Comparison of ENCODE assay signal across 8 cellular contexts in genomic region chr22:45009881-45010531, GRCh38. TPM values are rescaled to one million over a fixed set of nuclear protein-coding genes. Genes with fewer than 3 reads are reported as not detected.
A peak's percentile ranks its signal among the peaks of the same experiment; 100 is the strongest.
DNase-seq lines count a peak whose midpoint lies in the region; ATAC-seq and TF ChIP-seq lines count a peak whose summit lies in the region.

Gene PHF21B (minus strand): TSS chr22:45010005. CDS start chr22:45009549, 456 bp downstream.

- ATAC-seq in HG03439 (IDR thresholded peaks at IDR 0.05; ENCODE audit: unreplicated experiment), result no peak

- peaks cover 47% of the 10 kb centered on the region for H3K27me3 Mint-ChIP-seq in activated T-helper 2 cell treated with anti-CD3 and anti-CD28 coated beads, Interferon-gamma antibody, Interleukin-2, Interleukin-4, amounts not matched to agents 10 μg/mL and 5 μg/mL and 100 μg/mL, durations not matched to agents 14 hours and 24 hours and 36 hours (ENCODE audit: low read depth)
- H3K27me3 Mint-ChIP-seq in glutamatergic neuron (ENCODE audit: unreplicated experiment) (peaks cover 14% of the 10 kb centered on the region), progenitor cell of endocrine pancreas (peaks cover 18% of the 10 kb centered on the region)

- TF ChIP-seq CTCF in glutamatergic neuron (IDR thresholded peaks at IDR 0.05; ENCODE audit: partially characterized antibody, unreplicated experiment) (no peak), progenitor cell of endocrine pancreas (IDR thresholded peaks at IDR 0.05; ENCODE audit: unreplicated experiment) (peak; percentile 10)

- H3K9me3 Mint-ChIP-seq in activated T-helper 2 cell treated with anti-CD3 and anti-CD28 coated beads, Interferon-gamma antibody, Interleukin-2, Interleukin-4, amounts not matched to agents 10 μg/mL and 5 μg/mL and 100 μg/mL, durations not matched to agents 14 hours and 24 hours and 36 hours, result no peaks in the 10 kb centered on the region
- H3K9me3 Mint-ChIP-seq in glutamatergic neuron (ENCODE audit: unreplicated experiment) (peaks cover 18% of the 10 kb centered on the region), progenitor cell of endocrine pancreas (ENCODE audit: low read depth) (no peaks in the 10 kb centered on the region)

- no peaks in the 10 kb centered on the region for H3K36me3 Mint-ChIP-seq in activated T-helper 2 cell treated with anti-CD3 and anti-CD28 coated beads, Interferon-gamma antibody, Interleukin-2, Interleukin-4, amounts not matched to agents 10 μg/mL and 5 μg/mL and 100 μg/mL, durations not matched to agents 14 hours and 24 hours and 36 hours (ENCODE audit: low read depth)
- H3K36me3 Mint-ChIP-seq in glutamatergic neuron (ENCODE audit: unreplicated experiment) (no peaks in the 10 kb centered on the region), progenitor cell of endocrine pancreas (ENCODE audit: insufficient read depth) (no peaks in the 10 kb centered on the region)

- peak; percentile 30 for DNase-seq in ELR (ENCODE audit: low read depth)
- peak; percentile 79 for DNase-seq in NCI-H2171 treated with DMSO at 0.1 percent for 48 hours (lab: John Stamatoyannopoulos, UW)
- DNase-seq in activated T-helper 2 cell treated with anti-CD3 and anti-CD28 coated beads, Interferon-gamma antibody, Interleukin-2, Interleukin-4, amounts not matched to agents 10 μg/mL and 5 μg/mL and 100 μg/mL, durations not matched to agents 14 hours and 24 hours and 36 hours (ENCODE audit: low spot score), result no peak
- peak; percentile 94 for DNase-seq in glutamatergic neuron
- peak; percentile 83 for DNase-seq in progenitor cell of endocrine pancreas (ENCODE audit: low spot score, unreplicated experiment)
- DNase-seq in HuH-7.5 (ENCODE audit: low spot score), result no peak
- DNase-seq in NK-92 treated with Interleukin-12 subunit alpha and Interleukin-12 subunit beta, amount 100 ng/mL, for 24 hours (lab: John Stamatoyannopoulos, UW), result no peak

- peak within 1 kb of the TSS; percentile 82 for H3K4me3 Mint-ChIP-seq in activated T-helper 2 cell treated with anti-CD3 and anti-CD28 coated beads, Interferon-gamma antibody, Interleukin-2, Interleukin-4, amounts not matched to agents 10 μg/mL and 5 μg/mL and 100 μg/mL, durations not matched to agents 14 hours and 24 hours and 36 hours (ENCODE audit: low read depth)
- H3K4me3 Mint-ChIP-seq in glutamatergic neuron (ENCODE audit: unreplicated experiment) (peak within 1 kb of the TSS; percentile 99), progenitor cell of endocrine pancreas (ENCODE audit: low read depth) (peak within 1 kb of the TSS; percentile 94)

- H3K27ac Mint-ChIP-seq in activated T-helper 2 cell treated with anti-CD3 and anti-CD28 coated beads, Interferon-gamma antibody, Interleukin-2, Interleukin-4, amounts not matched to agents 10 μg/mL and 5 μg/mL and 100 μg/mL, durations not matched to agents 14 hours and 24 hours and 36 hours, result peak within 1 kb of the TSS; percentile 44
- peak within 1 kb of the TSS; percentile 99 for H3K27ac Mint-ChIP-seq in glutamatergic neuron (ENCODE audit: unreplicated experiment)
- H3K27ac Mint-ChIP-seq in progenitor cell of endocrine pancreas, result peak within 1 kb of the TSS; percentile 98

- intact Hi-C loops in activated T-helper 2 cell treated with anti-CD3 and anti-CD28 coated beads, Interferon-gamma antibody, Interleukin-2, Interleukin-4, amounts not matched to agents 10 μg/mL and 5 μg/mL and 100 μg/mL, durations not matched to agents 14 hours and 24 hours and 36 hours (cut with micrococcal nuclease), result loop anchor here (5.0 kb wide), 1 partner anchor 72 kb away; no protein-coding TSS in a partner anchor

- peaks cover 10% of the 10 kb centered on the region for H3K4me1 Mint-ChIP-seq in activated T-helper 2 cell treated with anti-CD3 and anti-CD28 coated beads, Interferon-gamma antibody, Interleukin-2, Interleukin-4, amounts not matched to agents 10 μg/mL and 5 μg/mL and 100 μg/mL, durations not matched to agents 14 hours and 24 hours and 36 hours (ENCODE audit: low read depth)
- peaks cover 21% of the 10 kb centered on the region for H3K4me1 Mint-ChIP-seq in glutamatergic neuron (ENCODE audit: low read depth, unreplicated experiment)
- H3K4me1 Mint-ChIP-seq in progenitor cell of endocrine pancreas (ENCODE audit: low read depth), result peaks cover 19% of the 10 kb centered on the region

RNA-seq across cellular contexts. Expression of gene PHF21B, which starts in this region (rescaled TPM):
- 0.30 and 1.2 TPM in 2 replicates for total RNA-seq in activated T-helper 2 cell treated with anti-CD3 and anti-CD28 coated beads, Interferon-gamma antibody, Interleukin-2, Interleukin-4, amounts not matched to agents 10 μg/mL and 5 μg/mL and 100 μg/mL, durations not matched to agents 14 hours and 24 hours and 36 hours
- total RNA-seq in glutamatergic neuron (ENCODE audit: unreplicated experiment) (113 TPM), progenitor cell of endocrine pancreas (34.8 and 37.4 TPM in 2 replicates)

Comparison
In these comparisons a context has a peak if more than half of its experiments do, and no peak if none do; other contexts are left out.
1. RNA of gene PHF21B (total RNA-seq): 113 TPM in glutamatergic neuron (single experiment) and 34.8 to 37.4 TPM in progenitor cell of endocrine pancreas; 0.30 to 1.2 TPM in activated T-helper 2 cell treated with anti-CD3 and anti-CD28 coated beads, Interferon-gamma antibody, Interleukin-2, Interleukin-4, amounts not matched to agents 10 μg/mL and 5 μg/mL and 100 μg/mL, durations not matched to agents 14 hours and 24 hours and 36 hours; every median in the first group is over 10 times any median in the second.
2. DNase-seq: peak in ELR (single experiment), NCI-H2171 treated with DMSO at 0.1 percent for 48 hours (single experiment), glutamatergic neuron (single experiment) and progenitor cell of endocrine pancreas (single experiment); none in activated T-helper 2 cell treated with anti-CD3 and anti-CD28 coated beads, Interferon-gamma antibody, Interleukin-2, Interleukin-4, amounts not matched to agents 10 μg/mL and 5 μg/mL and 100 μg/mL, durations not matched to agents 14 hours and 24 hours and 36 hours (single experiment), HuH-7.5 (single experiment) and NK-92 treated with Interleukin-12 subunit alpha and Interleukin-12 subunit beta, amount 100 ng/mL, for 24 hours (single experiment).
3. H3K27ac Mint-ChIP-seq: peak in every context shown above with its lines; median percentile 99 in glutamatergic neuron; 98 in progenitor cell of endocrine pancreas; 44 in activated T-helper 2 cell treated with anti-CD3 and anti-CD28 coated beads, Interferon-gamma antibody, Interleukin-2, Interleukin-4, amounts not matched to agents 10 μg/mL and 5 μg/mL and 100 μg/mL, durations not matched to agents 14 hours and 24 hours and 36 hours.
4. Peak in every context shown above with its lines, with median percentiles within 50 percentile points of each other: H3K4me3 Mint-ChIP-seq.